Comparison of ENCODE assay signal across 35 cellular contexts in genomic region chr4:136524039-136524438, GRCh38.
"Had no signal": no experiment of that assay in that cellular context is flagged by ENCODE, and none has a peak within 500 bp of the region (broad histone marks: within the 10 kb centered on the region; RNA-seq: fewer than 3 reads in every experiment).

No MANE protein-coding gene starts in this region.

- H3K36me3 Mint-ChIP-seq: activated CD4-positive, alpha-beta memory T cell treated with anti-CD3 and anti-CD28 coated beads for 36 hours; activated naive CD4-positive, alpha-beta T cell treated with anti-CD3 and anti-CD28 coated beads, Interleukin-2, amount 50 U/mL, for 72 hours; activated naive CD8-positive, alpha-beta T cell treated with anti-CD3 and anti-CD28 coated beads for 36 hours had no signal

- H3K4me1 ChIP-seq: adrenal gland, body of pancreas, breast epithelium had no signal

- ATAC-seq: activated CD8-positive, alpha-beta T cell treated with anti-CD3 and anti-CD28 coated beads for 36 hours; activated naive CD4-positive, alpha-beta T cell treated with anti-CD3 and anti-CD28 coated beads, Interleukin-2, amount 50 U/mL, for 72 hours; activated T-cell treated with anti-CD3 and anti-CD28 coated beads, Interleukin-2, amount 50 U/mL, for 4 hours; activated T-cell treated with anti-CD3 and anti-CD28 coated beads, Interleukin-2, amount 50 U/mL, for 72 hours; activated T-helper 17 cell treated with anti-CD3 and anti-CD28 coated beads, Interleukin-2, amount 50 U/mL, for 72 hours; body of pancreas had no signal

- DNase-seq: activated B cell treated with CpG ODN at 0.5 μM for 24 hours; activated CD4-positive, alpha-beta memory T cell treated with anti-CD3 and anti-CD28 coated beads for 36 hours; activated CD4-positive, alpha-beta T cell treated with anti-CD3 and anti-CD28 coated beads for 4 hours; activated CD4-positive, alpha-beta T cell treated with anti-CD3 and anti-CD28 coated beads, Interleukin-2, amount 10 ng/mL, durations not matched to agents 24 days and 14 days; activated CD4-positive, alpha-beta T cell treated with anti-CD3 and anti-CD28 coated beads, Interleukin-2, amount 50 U/mL, for 1 hour; activated CD4-positive, alpha-beta T cell treated with anti-CD3 and anti-CD28 coated beads, Interleukin-2, amount 50 U/mL, for 4 hours; activated CD4-positive, CD25-positive, alpha-beta regulatory T cell treated with anti-CD3 and anti-CD28 coated beads, Interleukin-2, amount 50 U/mL, for 72 hours; activated CD8-positive, alpha-beta memory T cell treated with anti-CD3 and anti-CD28 coated beads, Interleukin-2, amount 50 U/mL, for 4 hours; activated CD8-positive, alpha-beta T cell treated with anti-CD3 and anti-CD28 coated beads for 36 hours; activated effector memory CD4-positive, alpha-beta T cell treated with anti-CD3 and anti-CD28 coated beads, Interleukin-2, amount 50 U/mL, for 16 hours; activated gamma-delta T cell treated with Interleukin-2 at 50 U/mL for 16 hours; activated naive CD4-positive, alpha-beta T cell; activated naive CD4-positive, alpha-beta T cell treated with anti-CD3 and anti-CD28 coated beads for 36 hours; activated naive CD4-positive, alpha-beta T cell treated with anti-CD3 and anti-CD28 coated beads, Interleukin-2, amount 50 U/mL, for 16 hours; activated naive CD8-positive, alpha-beta T cell treated with anti-CD3 and anti-CD28 coated beads for 36 hours; activated T-cell treated with anti-CD3 and anti-CD28 coated beads for 4 hours; activated T-cell treated with anti-CD3 and anti-CD28 coated beads, Interleukin-2, amount 50 U/mL, for 1 hour; activated T-cell treated with anti-CD3 and anti-CD28 coated beads, Interleukin-2, amount 50 U/mL, for 4 hours; activated T-cell treated with anti-CD3 and anti-CD28 coated beads, Interleukin-2, amount 50 U/mL, for 72 hours; adrenal gland; amniotic stem cell; aorta; body of pancreas; brain microvascular endothelial cell; central memory CD4-positive, alpha-beta T cell; T-helper 1 cell; T-helper 2 cell; T-helper 9 cell had no signal

- H3K4me3 Mint-ChIP-seq: activated B cell treated with CpG ODN at 0.5 μM for 24 hours; activated CD4-positive, alpha-beta memory T cell treated with anti-CD3 and anti-CD28 coated beads for 36 hours; activated CD4-positive, alpha-beta T cell treated with anti-CD3 and anti-CD28 coated beads, Interleukin-2, amount 10 ng/mL, durations not matched to agents 24 days and 14 days; activated CD8-positive, alpha-beta T cell treated with anti-CD3 and anti-CD28 coated beads for 36 hours; activated naive CD4-positive, alpha-beta T cell treated with anti-CD3 and anti-CD28 coated beads for 36 hours; activated naive CD8-positive, alpha-beta T cell treated with anti-CD3 and anti-CD28 coated beads for 36 hours; activated T-cell treated with anti-CD3 and anti-CD28 coated beads, Interleukin-2, amount 50 U/mL, for 4 hours; activated T-cell treated with anti-CD3 and anti-CD28 coated beads, Interleukin-2, amount 50 U/mL, for 72 hours; activated T-helper 1 cell treated with anti-CD3 and anti-CD28 coated beads, Interleukin-12 subunit alpha, Interleukin-12 subunit beta, Interleukin-2, Interleukin-4 antibody, amounts not matched to agents 30 ng/mL and 10 ng/mL and 1 ng/mL, durations not matched to agents 14 hours and 24 hours and 36 hours; activated T-helper 17 cell treated with anti-CD3 and anti-CD28 coated beads, Interleukin-2, amount 50 U/mL, for 72 hours; T-helper 1 cell treated with Interleukin-12 subunit alpha and Interleukin-12 subunit beta and Interleukin-4 antibody, amounts not matched to agents 30 μg/mL and 1 μg/mL, for 36 hours; T-helper 2 cell treated with Interferon-gamma antibody and Interleukin-4, amounts not matched to agents 5 μg/mL and 100 μg/mL, for 36 hours had no signal

- H3K9me3 ChIP-seq: adrenal gland, body of pancreas, breast epithelium had no signal

- H3K4me3 ChIP-seq: adrenal gland, body of pancreas, breast epithelium had no signal

- H3K9me3 Mint-ChIP-seq: activated B cell treated with CpG ODN at 0.5 μM for 24 hours; activated CD4-positive, alpha-beta T cell treated with anti-CD3 and anti-CD28 coated beads, Interleukin-2, amount 10 ng/mL, durations not matched to agents 24 days and 14 days; activated CD8-positive, alpha-beta T cell treated with anti-CD3 and anti-CD28 coated beads for 36 hours; activated naive CD8-positive, alpha-beta T cell treated with anti-CD3 and anti-CD28 coated beads for 36 hours; activated T-helper 1 cell treated with anti-CD3 and anti-CD28 coated beads, Interleukin-12 subunit alpha, Interleukin-12 subunit beta, Interleukin-2, Interleukin-4 antibody, amounts not matched to agents 30 ng/mL and 10 ng/mL and 1 ng/mL, durations not matched to agents 14 hours and 24 hours and 36 hours; T-helper 1 cell treated with Interleukin-12 subunit alpha and Interleukin-12 subunit beta and Interleukin-4 antibody, amounts not matched to agents 30 μg/mL and 1 μg/mL, for 36 hours had no signal

- H3K27me3 ChIP-seq: adrenal gland, body of pancreas, brain microvascular endothelial cell, breast epithelium had no signal

- H3K27ac Mint-ChIP-seq: activated B cell treated with CpG ODN at 0.5 μM for 24 hours; activated CD4-positive, alpha-beta memory T cell treated with anti-CD3 and anti-CD28 coated beads for 36 hours; activated CD4-positive, alpha-beta T cell treated with anti-CD3 and anti-CD28 coated beads, Interleukin-2, amount 10 ng/mL, durations not matched to agents 24 days and 14 days; activated CD8-positive, alpha-beta T cell treated with anti-CD3 and anti-CD28 coated beads for 36 hours; activated naive CD4-positive, alpha-beta T cell treated with anti-CD3 and anti-CD28 coated beads for 36 hours; activated naive CD4-positive, alpha-beta T cell treated with anti-CD3 and anti-CD28 coated beads, Interleukin-2, amount 50 U/mL, for 72 hours; activated naive CD8-positive, alpha-beta T cell treated with anti-CD3 and anti-CD28 coated beads for 36 hours; activated T-cell treated with anti-CD3 and anti-CD28 coated beads, Interleukin-2, amount 50 U/mL, for 72 hours; activated T-helper 1 cell treated with anti-CD3 and anti-CD28 coated beads, Interleukin-12 subunit alpha, Interleukin-12 subunit beta, Interleukin-2, Interleukin-4 antibody, amounts not matched to agents 30 ng/mL and 10 ng/mL and 1 ng/mL, durations not matched to agents 14 hours and 24 hours and 36 hours; activated T-helper 17 cell treated with anti-CD3 and anti-CD28 coated beads, Interleukin-2, amount 50 U/mL, for 72 hours; T-helper 1 cell treated with Interleukin-12 subunit alpha and Interleukin-12 subunit beta and Interleukin-4 antibody, amounts not matched to agents 30 μg/mL and 1 μg/mL, for 36 hours; T-helper 2 cell treated with Interferon-gamma antibody and Interleukin-4, amounts not matched to agents 5 μg/mL and 100 μg/mL, for 36 hours had no signal

- H3K4me1 Mint-ChIP-seq: activated B cell treated with CpG ODN at 0.5 μM for 24 hours; activated CD4-positive, alpha-beta T cell treated with anti-CD3 and anti-CD28 coated beads, Interleukin-2, amount 10 ng/mL, durations not matched to agents 24 days and 14 days; activated naive CD8-positive, alpha-beta T cell treated with anti-CD3 and anti-CD28 coated beads for 36 hours; activated T-helper 17 cell treated with anti-CD3 and anti-CD28 coated beads, Interleukin-2, amount 50 U/mL, for 72 hours had no signal

- H3K27ac ChIP-seq: adrenal gland, body of pancreas, brain microvascular endothelial cell, breast epithelium, VCaP had no signal

- H3K36me3 ChIP-seq: adrenal gland, brain microvascular endothelial cell, breast epithelium had no signal
